27 cellular contexts compared by ENCODE assay signal in genomic region chr16:29907973-29908372, GRCh38. TPM values are rescaled to one million over a fixed set of nuclear protein-coding genes. Genes with fewer than 3 reads are reported as not detected.
DNase-seq lines count a peak whose midpoint lies in the region; ATAC-seq, FAIRE-seq and TF ChIP-seq lines count a peak whose summit lies in the region.
"Had no signal": no experiment of that assay in that cellular context is flagged by ENCODE, and none has a peak within 500 bp of the region (broad histone marks: within the 10 kb centered on the region; RNA-seq: fewer than 3 reads in every experiment).

No MANE protein-coding gene starts in this region.

- H4K8ac ChIP-seq in neuronal stem cell (ENCODE audit: low read depth, low read length), result no peak overlapping the region

- H3K79me2 ChIP-seq in HepG2 (ENCODE audit: insufficient read depth, low read length), result peaks cover under 1% of the 10 kb centered on the region

- WGBS in HepG2 (ENCODE audit: low lambda C conversion rate), result 61% methylated on average over 2 of the region's 2 CpGs
- WGBS in right lobe of liver (ENCODE audit: insufficient coverage, low coverage, low lambda C conversion rate, missing lambda C conversion rate), result 77% methylated on average over 2 of the region's 2 CpGs
- no CpG with 5 or more reads among the region's 2 CpGs for WGBS in neuronal stem cell (ENCODE audit: extremely low coverage in 2 of 2, insufficient read length in 2 of 2, insufficient replicate concordance in 1 of 2), 2 donors
- 61% methylated on average over 2 of the region's 2 CpGs for WGBS in prostate gland

- no peaks in the 10 kb centered on the region for H3K9me3 Mint-ChIP-seq in WTC11
- H3K9me3 Mint-ChIP-seq: CD4-positive, alpha-beta T cell had no signal

- H3K27ac Mint-ChIP-seq in WTC11, result peak overlapping the region; percentile 87; the same call in 1 of the 2 replicates
- H3K27ac Mint-ChIP-seq: CD4-positive, alpha-beta T cell had no signal

- H3K18ac ChIP-seq in neuronal stem cell (ENCODE audit: low read length), result no peak overlapping the region

- DNase-seq in HepG2 (ENCODE audit: low spot score), result no peak
- DNase-seq in right lobe of liver, result no peak
- no peak for DNase-seq in WTC11 (ENCODE audit: low spot score)
- DNase-seq in neuronal stem cell (ENCODE audit: low spot score), result no peak
- DNase-seq in prostate gland (ENCODE audit: low spot score), result no peak
- no peak for DNase-seq in AG08395 (ENCODE audit: low spot score)
- DNase-seq: AML-193; CD4-positive, alpha-beta T cell; GM23248; HCEC 1CT; Kasumi-1; MV-4-11; NCI-H1105; NCI-H1436 treated with DMSO at 0.1 percent for 48 hours; NCI-H187 treated with DMSO at 0.1 percent for 48 hours; NCI-H2171 treated with DMSO at 0.1 percent for 48 hours; NCI-H345; NCI-H510A treated with DMSO at 0.1 percent for 48 hours; NCI-H774; PC-3; Right ventricle myocardium superior had no signal

- intact Hi-C loops in HepG2 (cut with micrococcal nuclease; ENCODE audit: unreplicated experiment) (no loop called here), right lobe of liver (cut with DNase I) (no loop called here), prostate gland (cut with DNase I) (no loop called here)

- H3K4me3 Mint-ChIP-seq in WTC11, result no peak overlapping the region
- H3K4me3 Mint-ChIP-seq: CD4-positive, alpha-beta T cell had no signal

- H3K9me3 ChIP-seq in HepG2 (ENCODE audit: low read length), result no peaks in the 10 kb centered on the region
- H3K9me3 ChIP-seq in right lobe of liver, result no peaks in the 10 kb centered on the region
- H3K9me3 ChIP-seq in neuronal stem cell (replicated peaks in 1 of 2; ENCODE audit: control insufficient read depth in 2 of 2, insufficient read depth in 1 of 2, low read depth in 1 of 2, low read length in 2 of 2), result no peaks in the 10 kb centered on the region
- H3K9me3 ChIP-seq in prostate gland, result no peaks in the 10 kb centered on the region
- H3K9me3 ChIP-seq: BLaER1 treated with 17β-estradiol and CSF1 and Interleukin-3, amounts not matched to agents 10 nM and 100 nM had no signal

- H3K4me2 ChIP-seq in HepG2 (ENCODE audit: low read depth, low read length) (no peak overlapping the region), neuronal stem cell (ENCODE audit: insufficient read depth, low read length, poor library complexity, severe bottlenecking) (no peak overlapping the region)

- peaks cover 1% of the 10 kb centered on the region for H3K79me1 ChIP-seq in neuronal stem cell (ENCODE audit: low read depth, low read length)

- in situ Hi-C loops in HepG2 (cut with HindIII; ENCODE audit: extremely low pct_ligation_motif_present, low pct_unique_long_range_greater_than_20kb), result no loop called here

- H2BK12ac ChIP-seq in neuronal stem cell (ENCODE audit: low read length), result no peak overlapping the region

- H3K23ac ChIP-seq in neuronal stem cell (ENCODE audit: low read depth, low read length, poor library complexity), result no peak overlapping the region

- H3K9ac ChIP-seq in HepG2 (ENCODE audit: insufficient read depth, low read depth, low read length) (no peak overlapping the region), neuronal stem cell (ENCODE audit: low read depth, low read length, poor library complexity) (peak overlapping the region; percentile 60)
- H3K9ac ChIP-seq: GM23248 had no signal

- H2AFZ ChIP-seq in HepG2 (ENCODE audit: low read length) (no peak overlapping the region), neuronal stem cell (ENCODE audit: low read length) (no peak overlapping the region)
- H2AFZ ChIP-seq: GM23248 had no signal

- peaks cover 1 to 10% of the 10 kb centered on the region in 2 experiments; a peak in 2 of 5 replicates for H3K36me3 ChIP-seq in HepG2 (replicated peaks in 1 of 2; ENCODE audit: control insufficient read depth in 1 of 2, insufficient read depth in 2 of 2, low read length in 2 of 2)
- no peaks in the 10 kb centered on the region for H3K36me3 ChIP-seq in right lobe of liver
- H3K36me3 ChIP-seq in neuronal stem cell (replicated peaks in 1 of 2; ENCODE audit: control insufficient read depth in 2 of 2, insufficient read depth in 2 of 2, low read length in 2 of 2), result no peaks in the 10 kb centered on the region
- no peaks in the 10 kb centered on the region for H3K36me3 ChIP-seq in prostate gland

- no peak overlapping the region for H4K91ac ChIP-seq in neuronal stem cell (ENCODE audit: low read depth, low read length, poor library complexity)

- TF ChIP-seq RAD21 in HepG2 (CRISPR knock-in tag; IDR thresholded peaks at IDR 0.05), result no peak

- H3K27me3 Mint-ChIP-seq in WTC11 (ENCODE audit: low read depth), result no peaks in the 10 kb centered on the region
- H3K27me3 Mint-ChIP-seq: CD4-positive, alpha-beta T cell had no signal

- no peak for ATAC-seq in HepG2
- no peak for ATAC-seq in right lobe of liver
- ATAC-seq in WTC11, result no peak
- ATAC-seq in HG02885 (IDR thresholded peaks at IDR 0.05; ENCODE audit: poor library complexity, unreplicated experiment), result no peak
- ATAC-seq: GM12878, K562, PC-3 had no signal

- BruUV-seq in HepG2 (replicated peaks; lab: Mats Ljungman, UMichigan), result no TSS peak

- H3K4me3 ChIP-seq in HepG2 (replicated peaks in 1 of 3; ENCODE audit: insufficient read depth in 1 of 3, low read depth in 2 of 3, low read length in 3 of 3), result no peak overlapping the region
- no peak overlapping the region for H3K4me3 ChIP-seq in right lobe of liver
- no peak overlapping the region for H3K4me3 ChIP-seq in neuronal stem cell (ENCODE audit: low read length in 2 of 2)
- H3K4me3 ChIP-seq in prostate gland, result no peak overlapping the region
- H3K4me3 ChIP-seq: BLaER1 treated with 17β-estradiol and CSF1 and Interleukin-3, amounts not matched to agents 10 nM and 100 nM; GM12878; GM23248; K562 had no signal

- no peaks in the 10 kb centered on the region for H3K27me3 ChIP-seq in HepG2 (ENCODE audit: control insufficient read depth in 1 of 2, insufficient read depth in 2 of 2, low read length in 2 of 2)
- H3K27me3 ChIP-seq in right lobe of liver, result no peaks in the 10 kb centered on the region
- no peaks in the 10 kb centered on the region for H3K27me3 ChIP-seq in neuronal stem cell (ENCODE audit: control insufficient read depth in 3 of 3, insufficient read depth in 3 of 3, low read depth in 1 of 3, low read length in 3 of 3)
- no peaks in the 10 kb centered on the region for H3K27me3 ChIP-seq in prostate gland (replicated peaks; ENCODE audit: insufficient read depth)
- H3K27me3 ChIP-seq: BLaER1 treated with 17β-estradiol and CSF1 and Interleukin-3, amounts not matched to agents 10 nM and 100 nM had no signal

- POLR2A ChIA-PET in HepG2 (lab: Yijun Ruan, JAX) (interaction anchor here (0.7 to 3.0 kb wide), 4 partner anchors 8 to 207 kb away, joined by 3 to 11 read pairs (median 6); partner anchors contain the start of genes ASPHD1, KCTD13 and SEZ6L2), WTC11 (lab: Charles Lee) (interaction anchor here (0.7 to 2.1 kb wide), 2 partner anchors 9 to 92 kb away, joined by 4 to 6 read pairs; no protein-coding TSS in a partner anchor)

- CTCF ChIA-PET in HepG2 (lab: Yijun Ruan, JAX; ENCODE audit: low intra/inter-chr PET ratio, low total read pairs) (no interaction called here), WTC11 (lab: Charles Lee) (interaction anchor here (1.0 to 2.7 kb wide), 3 partner anchors 8 to 35 kb away, joined by 3 to 10 read pairs (median 3); partner anchors contain the start of genes ASPHD1 and SEZ6L2)

- H2AK5ac ChIP-seq in neuronal stem cell (ENCODE audit: low read depth, low read length), result no peak overlapping the region

- no peak for TF ChIP-seq CTCF in HepG2 (CRISPR knock-in tag; IDR thresholded peaks at IDR 0.05)
- no peak for TF ChIP-seq CTCF in right lobe of liver (IDR thresholded peaks at IDR 0.05)
- TF ChIP-seq CTCF in WTC11 (IDR thresholded peaks at IDR 0.05), result no peak
- TF ChIP-seq CTCF in prostate gland (IDR thresholded peaks at IDR 0.05), result no peak

- H3K4ac ChIP-seq in neuronal stem cell (ENCODE audit: low read length), result no peak overlapping the region

- peak; percentile 8 for FAIRE-seq in HepG2 (lab: Jason Lieb, UNC)
- FAIRE-seq: A204.1, G401.6, GM12878, K562 had no signal

- peaks cover 4% of the 10 kb centered on the region; the same call in 1 of the 2 replicates for H3K36me3 Mint-ChIP-seq in WTC11

- TF ChIP-seq EP300 in HepG2 (IDR thresholded peaks at IDR 0.05; ENCODE audit: low read depth in 2 of 2, low read length in 2 of 2) (no peak), HepG2 (CRISPR knock-in tag; IDR thresholded peaks at IDR 0.05; ENCODE audit: borderline replicate concordance) (no peak)

- H2BK15ac ChIP-seq in neuronal stem cell (ENCODE audit: low read length), result no peak overlapping the region

- H3K14ac ChIP-seq in neuronal stem cell (ENCODE audit: low read length), result no peak overlapping the region

- TF ChIP-seq POLR2A in HepG2 (IDR thresholded peaks at IDR 0.05; ENCODE audit: insufficient read depth in 1 of 2, low read depth in 2 of 2, low read length in 2 of 2), result peak in 1 of 2 experiments; percentile 39; a peak in 1 of 4 replicates
- TF ChIP-seq POLR2A in right lobe of liver (IDR thresholded peaks at IDR 0.05), result no peak
- TF ChIP-seq POLR2A in prostate gland (IDR thresholded peaks at IDR 0.05), result no peak

- no peaks in the 10 kb centered on the region for H4K20me1 ChIP-seq in HepG2 (ENCODE audit: insufficient read depth, low read length)

- no peak overlapping the region for H2BK5ac ChIP-seq in neuronal stem cell (ENCODE audit: low read length)

- H3K4me1 ChIP-seq in HepG2 (ENCODE audit: insufficient read depth, low read length) (peaks cover 11% of the 10 kb centered on the region), right lobe of liver (no peaks in the 10 kb centered on the region), neuronal stem cell (ENCODE audit: control insufficient read depth in 2 of 2, insufficient read depth in 1 of 2, low read depth in 1 of 2, low read length in 2 of 2) (peaks cover 0 to 4% of the 10 kb centered on the region in 2 donors), prostate gland (replicated peaks) (no peaks in the 10 kb centered on the region)

- H3K27ac ChIP-seq in HepG2 (ENCODE audit: extremely low read length, insufficient read depth, low read length) (no peak overlapping the region), right lobe of liver (no peak overlapping the region), neuronal stem cell (replicated peaks; ENCODE audit: low read length) (no peak overlapping the region), prostate gland (no peak overlapping the region)
- H3K27ac ChIP-seq: GM23248 had no signal

- peaks cover 12% of the 10 kb centered on the region for H3K4me1 Mint-ChIP-seq in WTC11

- no peak overlapping the region for H2BK120ac ChIP-seq in neuronal stem cell (ENCODE audit: low read depth, low read length)

RNA-seq across cellular contexts. Expression of gene ASPHD1, which starts 7.7 kb away (rescaled TPM):
- total RNA-seq in HepG2 (2016; rRNA removed; fragmentation: Illumina TruSeq; extraction: Trizol) (15.6 and 19.7 TPM in 2 replicates), right lobe of liver (under 1 TPM in 2 of 6 experiments, not detected in 4; 0.38 to 0.50 TPM), WTC11 (2021) (17.6 to 26.9 TPM (median 20.2 TPM) in 3 replicates), prostate gland (1 to 10 TPM; 1.2 to 5.1 TPM)
- total RNA-seq in HepG2 (2016; cell fraction: cytosol; rRNA removed; fragmentation: Illumina TruSeq; extraction: Trizol; ENCODE audit: low read depth), result 24.1 and 26.2 TPM in 2 replicates
- 15.4 and 16.9 TPM in 2 replicates for total RNA-seq in HepG2 (2016; cell fraction: insoluble cytoplasmic fraction; rRNA removed; fragmentation: Illumina TruSeq; extraction: Trizol)
- total RNA-seq in HepG2 (2016; cell fraction: membrane; rRNA removed; fragmentation: Illumina TruSeq; extraction: Trizol), result 20.0 and 24.1 TPM in 2 replicates
- total RNA-seq in HepG2 (2016; cell fraction: nucleus; rRNA removed; fragmentation: Illumina TruSeq; extraction: Trizol), result 11.4 and 16.6 TPM in 2 replicates
- 13.1 and 15.6 TPM in 2 replicates for polyA plus RNA-seq in HepG2 (2011; rRNA removed)
- polyA plus RNA-seq in HepG2 (2011; cell fraction: cytosol; rRNA removed), result 13.1 and 24.4 TPM in 2 replicates
- polyA plus RNA-seq in HepG2 (2011; cell fraction: nucleus; rRNA removed), result 19.1 and 19.6 TPM in 2 replicates
- polyA plus RNA-seq in HepG2 (2012), result 21.4 and 27.6 TPM in 2 replicates
- polyA plus RNA-seq in HepG2 (2016; cell fraction: cytosol; fragmentation: Illumina TruSeq; extraction: Trizol; ENCODE audit: low read depth), result 40.7 and 41.8 TPM in 2 replicates
- 24.8 and 27.8 TPM in 2 replicates for polyA plus RNA-seq in HepG2 (2016; cell fraction: insoluble cytoplasmic fraction; fragmentation: Illumina TruSeq; extraction: Trizol; ENCODE audit: low read depth)
- polyA plus RNA-seq in HepG2 (2016; cell fraction: membrane; fragmentation: Illumina TruSeq; extraction: Trizol; ENCODE audit: low read depth), result 36.3 and 40.4 TPM in 2 replicates
- polyA plus RNA-seq in HepG2 (2016; cell fraction: nucleus; fragmentation: Illumina TruSeq; extraction: Trizol; ENCODE audit: insufficient read depth, low read depth), result 44.0 and 50.6 TPM in 2 replicates
- 9.7 and 9.8 TPM in 2 replicates for polyA minus RNA-seq in HepG2 (2011; rRNA and poly(A)+ RNA removed; ENCODE audit: low replicate concordance)
- polyA minus RNA-seq in HepG2 (2011; cell fraction: cytosol; rRNA and poly(A)+ RNA removed), result 7.6 and 9.7 TPM in 2 replicates
- 5.4 and 8.5 TPM in 2 replicates for polyA minus RNA-seq in HepG2 (2011; cell fraction: nucleus; rRNA and poly(A)+ RNA removed)
- polyA plus RNA-seq in neuronal stem cell (2013, experiment 1 of 2), result 0.66 TPM
- polyA plus RNA-seq in neuronal stem cell (2013, experiment 2 of 2), result 0.44 TPM
- total RNA-seq: CD4-positive, alpha-beta T cell; GM12878; Right ventricle myocardium superior had no signal
- polyA plus RNA-seq: GM12878 had no signal

RNA-seq across cellular contexts. Expression of gene SEZ6L2, which starts 8.6 kb away (rescaled TPM):
- total RNA-seq in HepG2 (2016; rRNA removed; fragmentation: Illumina TruSeq; extraction: Trizol) (6.6 and 14.9 TPM in 2 replicates), right lobe of liver (under 1 TPM; 0.15 to 0.56 (median 0.32) TPM), WTC11 (2021) (58.2 to 68.5 TPM (median 64.2 TPM) in 3 replicates), prostate gland (10 to 100 TPM; 60.7 to 62.9 TPM)
- total RNA-seq in HepG2 (2016; cell fraction: cytosol; rRNA removed; fragmentation: Illumina TruSeq; extraction: Trizol; ENCODE audit: low read depth), result 3.7 and 4.1 TPM in 2 replicates
- total RNA-seq in HepG2 (2016; cell fraction: insoluble cytoplasmic fraction; rRNA removed; fragmentation: Illumina TruSeq; extraction: Trizol), result 6.3 and 16.9 TPM in 2 replicates
- total RNA-seq in HepG2 (2016; cell fraction: membrane; rRNA removed; fragmentation: Illumina TruSeq; extraction: Trizol), result 4.3 and 4.9 TPM in 2 replicates
- 21.8 and 29.5 TPM in 2 replicates for total RNA-seq in HepG2 (2016; cell fraction: nucleus; rRNA removed; fragmentation: Illumina TruSeq; extraction: Trizol)
- polyA plus RNA-seq in HepG2 (2011; rRNA removed), result 16.9 and 30.7 TPM in 2 replicates
- polyA plus RNA-seq in HepG2 (2011; cell fraction: cytosol; rRNA removed), result 12.5 and 15.5 TPM in 2 replicates
- polyA plus RNA-seq in HepG2 (2011; cell fraction: nucleus; rRNA removed), result 35.5 and 38.0 TPM in 2 replicates
- 37.5 and 51.6 TPM in 2 replicates for polyA plus RNA-seq in HepG2 (2012)
- 3.0 TPM in 2 replicates for polyA plus RNA-seq in HepG2 (2016; cell fraction: cytosol; fragmentation: Illumina TruSeq; extraction: Trizol; ENCODE audit: low read depth)
- 11.5 and 16.2 TPM in 2 replicates for polyA plus RNA-seq in HepG2 (2016; cell fraction: insoluble cytoplasmic fraction; fragmentation: Illumina TruSeq; extraction: Trizol; ENCODE audit: low read depth)
- polyA plus RNA-seq in HepG2 (2016; cell fraction: membrane; fragmentation: Illumina TruSeq; extraction: Trizol; ENCODE audit: low read depth), result 4.0 and 4.3 TPM in 2 replicates
- 54.8 and 59.9 TPM in 2 replicates for polyA plus RNA-seq in HepG2 (2016; cell fraction: nucleus; fragmentation: Illumina TruSeq; extraction: Trizol; ENCODE audit: insufficient read depth, low read depth)
- 3.1 and 15.3 TPM in 2 replicates for polyA minus RNA-seq in HepG2 (2011; rRNA and poly(A)+ RNA removed; ENCODE audit: low replicate concordance)
- 14.8 and 23.0 TPM in 2 replicates for polyA minus RNA-seq in HepG2 (2011; cell fraction: cytosol; rRNA and poly(A)+ RNA removed)
- polyA minus RNA-seq in HepG2 (2011; cell fraction: nucleus; rRNA and poly(A)+ RNA removed), result 5.0 and 6.7 TPM in 2 replicates
- polyA plus RNA-seq in neuronal stem cell (2013, experiment 1 of 2), result 17.7 TPM
- 16.7 TPM for polyA plus RNA-seq in neuronal stem cell (2013, experiment 2 of 2)
- total RNA-seq: CD4-positive, alpha-beta T cell had no signal
- polyA plus RNA-seq: GM12878 had no signal

RNA-seq across cellular contexts. Expression of gene KCTD13, which starts 18.1 kb away (rescaled TPM):
- total RNA-seq in HepG2 (2016; rRNA removed; fragmentation: Illumina TruSeq; extraction: Trizol) (3.9 and 6.3 TPM in 2 replicates), right lobe of liver (10 to 100 TPM in 1 of 6 experiments, 1 to 10 TPM in 5; 5.4 to 13.5 (median 7.2) TPM), WTC11 (2021) (18.5 to 20.9 TPM (median 19.4 TPM) in 3 replicates), prostate gland (100 to 1,000 TPM in 1 of 2 donors, 10 to 100 TPM in 1; 15.9 to 134 TPM)
- total RNA-seq in HepG2 (2016; cell fraction: cytosol; rRNA removed; fragmentation: Illumina TruSeq; extraction: Trizol; ENCODE audit: low read depth), result 5.8 and 7.7 TPM in 2 replicates
- 2.8 and 7.4 TPM in 2 replicates for total RNA-seq in HepG2 (2016; cell fraction: insoluble cytoplasmic fraction; rRNA removed; fragmentation: Illumina TruSeq; extraction: Trizol)
- 7.3 and 8.6 TPM in 2 replicates for total RNA-seq in HepG2 (2016; cell fraction: membrane; rRNA removed; fragmentation: Illumina TruSeq; extraction: Trizol)
- total RNA-seq in HepG2 (2016; cell fraction: nucleus; rRNA removed; fragmentation: Illumina TruSeq; extraction: Trizol), result 9.6 and 9.7 TPM in 2 replicates
- polyA plus RNA-seq in HepG2 (2011; rRNA removed), result 14.7 and 15.2 TPM in 2 replicates
- 8.7 and 10.2 TPM in 2 replicates for polyA plus RNA-seq in HepG2 (2011; cell fraction: cytosol; rRNA removed)
- polyA plus RNA-seq in HepG2 (2011; cell fraction: nucleus; rRNA removed), result 37.3 and 41.9 TPM in 2 replicates
- polyA plus RNA-seq in HepG2 (2012), result 8.8 and 11.0 TPM in 2 replicates
- polyA plus RNA-seq in HepG2 (2016; cell fraction: cytosol; fragmentation: Illumina TruSeq; extraction: Trizol; ENCODE audit: low read depth), result 5.4 and 7.2 TPM in 2 replicates
- 6.8 and 8.7 TPM in 2 replicates for polyA plus RNA-seq in HepG2 (2016; cell fraction: insoluble cytoplasmic fraction; fragmentation: Illumina TruSeq; extraction: Trizol; ENCODE audit: low read depth)
- 8.5 and 8.9 TPM in 2 replicates for polyA plus RNA-seq in HepG2 (2016; cell fraction: membrane; fragmentation: Illumina TruSeq; extraction: Trizol; ENCODE audit: low read depth)
- polyA plus RNA-seq in HepG2 (2016; cell fraction: nucleus; fragmentation: Illumina TruSeq; extraction: Trizol; ENCODE audit: insufficient read depth, low read depth), result 31.0 and 34.1 TPM in 2 replicates
- 17.9 and 20.7 TPM in 2 replicates for polyA minus RNA-seq in HepG2 (2011; rRNA and poly(A)+ RNA removed; ENCODE audit: low replicate concordance)
- polyA minus RNA-seq in HepG2 (2011; cell fraction: cytosol; rRNA and poly(A)+ RNA removed), result 4.5 and 5.2 TPM in 2 replicates
- 18.8 and 20.0 TPM in 2 replicates for polyA minus RNA-seq in HepG2 (2011; cell fraction: nucleus; rRNA and poly(A)+ RNA removed)
- 14.0 TPM for polyA plus RNA-seq in neuronal stem cell (2013, experiment 1 of 2)
- polyA plus RNA-seq in neuronal stem cell (2013, experiment 2 of 2), result 13.4 TPM

RNA-seq across cellular contexts. Expression of gene CDIPT, which starts 44.9 kb away (rescaled TPM):
- 39.2 and 54.9 TPM in 2 replicates for total RNA-seq in HepG2 (2016; rRNA removed; fragmentation: Illumina TruSeq; extraction: Trizol)
- 23.3 and 32.6 TPM in 2 replicates for total RNA-seq in HepG2 (2016; cell fraction: cytosol; rRNA removed; fragmentation: Illumina TruSeq; extraction: Trizol; ENCODE audit: low read depth)
- total RNA-seq in HepG2 (2016; cell fraction: insoluble cytoplasmic fraction; rRNA removed; fragmentation: Illumina TruSeq; extraction: Trizol), result 43.4 and 55.7 TPM in 2 replicates
- 45.8 and 63.4 TPM in 2 replicates for total RNA-seq in HepG2 (2016; cell fraction: membrane; rRNA removed; fragmentation: Illumina TruSeq; extraction: Trizol)
- total RNA-seq in HepG2 (2016; cell fraction: nucleus; rRNA removed; fragmentation: Illumina TruSeq; extraction: Trizol), result 32.9 and 36.1 TPM in 2 replicates
- 97.5 and 109 TPM in 2 replicates for polyA plus RNA-seq in HepG2 (2011; rRNA removed)
- polyA plus RNA-seq in HepG2 (2011; cell fraction: cytosol; rRNA removed), result 106 and 126 TPM in 2 replicates
- 59.6 and 70.3 TPM in 2 replicates for polyA plus RNA-seq in HepG2 (2011; cell fraction: nucleus; rRNA removed)
- 53.5 and 77.9 TPM in 2 replicates for polyA plus RNA-seq in HepG2 (2012)
- 28.1 and 42.6 TPM in 2 replicates for polyA plus RNA-seq in HepG2 (2016; cell fraction: cytosol; fragmentation: Illumina TruSeq; extraction: Trizol; ENCODE audit: low read depth)
- polyA plus RNA-seq in HepG2 (2016; cell fraction: insoluble cytoplasmic fraction; fragmentation: Illumina TruSeq; extraction: Trizol; ENCODE audit: low read depth), result 49.9 and 51.9 TPM in 2 replicates
- 49.0 and 62.7 TPM in 2 replicates for polyA plus RNA-seq in HepG2 (2016; cell fraction: membrane; fragmentation: Illumina TruSeq; extraction: Trizol; ENCODE audit: low read depth)
- 63.3 and 67.6 TPM in 2 replicates for polyA plus RNA-seq in HepG2 (2016; cell fraction: nucleus; fragmentation: Illumina TruSeq; extraction: Trizol; ENCODE audit: insufficient read depth, low read depth)
- 98.0 and 109 TPM in 2 replicates for polyA minus RNA-seq in HepG2 (2011; rRNA and poly(A)+ RNA removed; ENCODE audit: low replicate concordance)
- polyA minus RNA-seq in HepG2 (2011; cell fraction: cytosol; rRNA and poly(A)+ RNA removed), result 39.7 and 49.2 TPM in 2 replicates
- 15.5 and 25.5 TPM in 2 replicates for polyA minus RNA-seq in HepG2 (2011; cell fraction: nucleus; rRNA and poly(A)+ RNA removed)
- total RNA-seq in right lobe of liver, result 10 to 100 TPM; 35.1 to 96.6 (median 58.2) TPM
- 70.7 to 71.7 TPM (median 70.9 TPM) in 3 replicates for total RNA-seq in WTC11 (2021)
- polyA plus RNA-seq in neuronal stem cell (2013, experiment 1 of 2), result 38.7 TPM
- 37.4 TPM for polyA plus RNA-seq in neuronal stem cell (2013, experiment 2 of 2)
- total RNA-seq in prostate gland, result 100 to 1,000 TPM; 121 to 132 TPM

RNA-seq across cellular contexts. Expression of gene TMEM219, which starts 53.9 kb away (rescaled TPM):
- 64.5 and 105 TPM in 2 replicates for total RNA-seq in HepG2 (2016; rRNA removed; fragmentation: Illumina TruSeq; extraction: Trizol)
- 761 and 811 TPM in 2 replicates for total RNA-seq in HepG2 (2016; cell fraction: cytosol; rRNA removed; fragmentation: Illumina TruSeq; extraction: Trizol; ENCODE audit: low read depth)
- 62.0 and 109 TPM in 2 replicates for total RNA-seq in HepG2 (2016; cell fraction: insoluble cytoplasmic fraction; rRNA removed; fragmentation: Illumina TruSeq; extraction: Trizol)
- 407 and 415 TPM in 2 replicates for total RNA-seq in HepG2 (2016; cell fraction: membrane; rRNA removed; fragmentation: Illumina TruSeq; extraction: Trizol)
- total RNA-seq in HepG2 (2016; cell fraction: nucleus; rRNA removed; fragmentation: Illumina TruSeq; extraction: Trizol), result 62.1 and 65.6 TPM in 2 replicates
- polyA plus RNA-seq in HepG2 (2011; rRNA removed), result 115 and 151 TPM in 2 replicates
- polyA plus RNA-seq in HepG2 (2011; cell fraction: cytosol; rRNA removed), result 126 and 145 TPM in 2 replicates
- polyA plus RNA-seq in HepG2 (2011; cell fraction: nucleus; rRNA removed), result 259 and 324 TPM in 2 replicates
- 94.7 and 126 TPM in 2 replicates for polyA plus RNA-seq in HepG2 (2012)
- 761 and 764 TPM in 2 replicates for polyA plus RNA-seq in HepG2 (2016; cell fraction: cytosol; fragmentation: Illumina TruSeq; extraction: Trizol; ENCODE audit: low read depth)
- polyA plus RNA-seq in HepG2 (2016; cell fraction: insoluble cytoplasmic fraction; fragmentation: Illumina TruSeq; extraction: Trizol; ENCODE audit: low read depth), result 53.8 and 60.5 TPM in 2 replicates
- polyA plus RNA-seq in HepG2 (2016; cell fraction: membrane; fragmentation: Illumina TruSeq; extraction: Trizol; ENCODE audit: low read depth), result 363 and 365 TPM in 2 replicates
- 104 and 107 TPM in 2 replicates for polyA plus RNA-seq in HepG2 (2016; cell fraction: nucleus; fragmentation: Illumina TruSeq; extraction: Trizol; ENCODE audit: insufficient read depth, low read depth)
- polyA minus RNA-seq in HepG2 (2011; rRNA and poly(A)+ RNA removed; ENCODE audit: low replicate concordance), result 49.5 and 97.0 TPM in 2 replicates
- polyA minus RNA-seq in HepG2 (2011; cell fraction: cytosol; rRNA and poly(A)+ RNA removed), result 34.3 and 40.4 TPM in 2 replicates
- 48.5 and 65.4 TPM in 2 replicates for polyA minus RNA-seq in HepG2 (2011; cell fraction: nucleus; rRNA and poly(A)+ RNA removed)
- 10 to 100 TPM; 49.9 to 75.9 (median 57.1) TPM for total RNA-seq in right lobe of liver
- 69.6 to 87.6 TPM (median 78.0 TPM) in 3 replicates for total RNA-seq in WTC11 (2021)
- 80.5 TPM for polyA plus RNA-seq in neuronal stem cell (2013, experiment 1 of 2)
- 84.2 TPM for polyA plus RNA-seq in neuronal stem cell (2013, experiment 2 of 2)
- 100 to 1,000 TPM; 188 to 218 TPM for total RNA-seq in prostate gland

Comparison
In these comparisons a context has a peak if more than half of its experiments do, and no peak if none do; other contexts are left out.
1. Of the 50 proteins assayed by ChIP-seq in both HepG2 and WTC11: peak only in HepG2: ZNF281; only in WTC11: none; in both: none; in neither: 49.